23 cellular contexts compared by ENCODE assay signal in the genomic region with DNA sequence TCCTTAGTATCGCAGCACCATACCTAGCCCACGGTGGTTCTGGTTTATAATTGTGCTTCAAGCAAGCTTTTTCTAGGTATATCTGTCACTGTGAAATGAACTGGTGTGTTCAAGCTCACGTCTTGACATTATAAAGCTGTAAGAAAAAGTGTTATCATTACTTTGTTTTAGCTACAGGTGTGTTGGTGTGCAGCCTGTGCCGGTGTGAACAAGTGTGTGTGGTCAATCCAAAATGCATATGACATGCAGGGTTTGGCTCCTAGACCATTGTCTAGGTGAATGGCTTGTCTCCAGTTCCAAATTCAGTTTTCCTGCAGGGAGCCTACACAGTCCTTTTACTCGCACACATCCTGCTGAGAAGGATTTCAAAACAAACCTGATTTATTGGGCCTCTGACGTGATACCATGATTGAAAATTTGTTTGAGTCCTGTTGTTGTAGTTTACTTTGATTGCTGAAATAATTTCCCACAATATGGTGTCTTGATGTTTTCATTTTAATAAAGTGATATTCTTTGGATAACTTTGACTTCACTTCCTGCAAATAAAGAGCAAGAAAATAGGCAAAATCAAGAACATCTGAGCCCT. TPM values are rescaled to one million over a fixed set of nuclear protein-coding genes. Genes with fewer than 3 reads are reported as not detected.
DNase-seq lines count a peak whose midpoint lies in the region; ATAC-seq and TF ChIP-seq lines count a peak whose summit lies in the region.
"Had no signal": no experiment of that assay in that cellular context is flagged by ENCODE, and none has a peak within 500 bp of the region (broad histone marks: within the 10 kb centered on the region; RNA-seq: fewer than 3 reads in every experiment).

No MANE protein-coding gene starts in this region.

- peak overlapping the region; percentile 6 for H3K27ac ChIP-seq in stomach smooth muscle (ENCODE audit: low read length)
- no peak overlapping the region for H3K27ac ChIP-seq in CD8-positive, alpha-beta memory T cell (ENCODE audit: low read depth, low read length)
- H3K27ac ChIP-seq: heart right ventricle, right lobe of liver, SJCRH30, testis had no signal

- H3K4me3 ChIP-seq in fibroblast of villous mesenchyme (ENCODE audit: low read depth, low read length) (no peak overlapping the region), stomach smooth muscle (ENCODE audit: low read length in 2 of 2) (no peak overlapping the region)
- H3K4me3 ChIP-seq in CD8-positive, alpha-beta memory T cell (ENCODE audit: low read length), result no peak overlapping the region
- H3K4me3 ChIP-seq: heart right ventricle, lung, right lobe of liver, SJCRH30, testis had no signal

- no peaks in the 10 kb centered on the region for H3K27me3 ChIP-seq in stomach smooth muscle (ENCODE audit: control insufficient read depth in 1 of 2, insufficient read depth in 2 of 2, low read length in 2 of 2)
- no peaks in the 10 kb centered on the region for H3K27me3 ChIP-seq in CD8-positive, alpha-beta memory T cell (ENCODE audit: insufficient read depth, low read length, poor library complexity, severe bottlenecking)
- H3K27me3 ChIP-seq: heart right ventricle, right lobe of liver, SJCRH30, testis had no signal

- H3K4me1 Mint-ChIP-seq in activated CD4-positive, alpha-beta T cell treated with anti-CD3 and anti-CD28 coated beads for 36 hours, result peaks cover 55% of the 10 kb centered on the region
- peaks cover 21 to 33% (median 29%) of the 10 kb centered on the region in 3 donors for H3K4me1 Mint-ChIP-seq in CD8-positive, alpha-beta memory T cell

- H3K9me3 ChIP-seq in stomach smooth muscle (ENCODE audit: control insufficient read depth in 2 of 2, low read length in 2 of 2), result no peaks in the 10 kb centered on the region
- H3K9me3 ChIP-seq in CD8-positive, alpha-beta memory T cell (ENCODE audit: low read length), result no peaks in the 10 kb centered on the region
- H3K9me3 ChIP-seq: heart right ventricle, right lobe of liver, SJCRH30, testis had no signal

- peaks cover 3 to 4% of the 10 kb centered on the region in 2 donors for H3K36me3 ChIP-seq in stomach smooth muscle (ENCODE audit: control insufficient read depth in 2 of 2, insufficient read depth in 2 of 2, low read length in 2 of 2)
- no peaks in the 10 kb centered on the region for H3K36me3 ChIP-seq in CD8-positive, alpha-beta memory T cell (ENCODE audit: insufficient read depth, low read length)
- H3K36me3 ChIP-seq: right lobe of liver had no signal

- peak overlapping the region; percentile 44 for H3K27ac Mint-ChIP-seq in activated CD4-positive, alpha-beta T cell treated with anti-CD3 and anti-CD28 coated beads for 36 hours
- peak overlapping the region in 1 of 8 donors; percentile 23 for H3K27ac Mint-ChIP-seq in CD8-positive, alpha-beta memory T cell
- H3K27ac Mint-ChIP-seq: CD8-positive, alpha-beta T cell; effector memory CD8-positive, alpha-beta T cell had no signal

- intact Hi-C loops in activated CD4-positive, alpha-beta T cell treated with anti-CD3 and anti-CD28 coated beads for 36 hours (cut with DNase I, micrococcal nuclease), result no loop called here

- H3K27me3 Mint-ChIP-seq in activated CD4-positive, alpha-beta T cell treated with anti-CD3 and anti-CD28 coated beads for 36 hours, result no peaks in the 10 kb centered on the region
- H3K27me3 Mint-ChIP-seq in CD8-positive, alpha-beta memory T cell, result peaks cover 0 to 2% of the 10 kb centered on the region in 2 donors
- H3K27me3 Mint-ChIP-seq: effector memory CD8-positive, alpha-beta T cell had no signal

- POLR2A ChIA-PET in activated CD4-positive, alpha-beta T cell treated with anti-CD3 and anti-CD28 coated beads for 36 hours (lab: Charles Lee), result interaction anchor here (0.7 to 1.0 kb wide), 2 partner anchors 151 to 561 kb away, joined by 3 to 6 read pairs; no protein-coding TSS in a partner anchor
- POLR2A ChIA-PET in CD8-positive, alpha-beta memory T cell (lab: Charles Lee), result no interaction called here

- no peak overlapping the region for H3K9ac ChIP-seq in stomach smooth muscle (ENCODE audit: low read length in 2 of 2)

- H3K9me3 Mint-ChIP-seq in activated CD4-positive, alpha-beta T cell treated with anti-CD3 and anti-CD28 coated beads for 36 hours (ENCODE audit: low read depth), result no peaks in the 10 kb centered on the region
- no peaks in the 10 kb centered on the region for H3K9me3 Mint-ChIP-seq in CD8-positive, alpha-beta memory T cell
- H3K9me3 Mint-ChIP-seq: CD8-positive, alpha-beta T cell; effector memory CD8-positive, alpha-beta T cell had no signal

- no peak for TF ChIP-seq CTCF in fibroblast of villous mesenchyme (IDR thresholded peaks at IDR 0.05; ENCODE audit: insufficient read depth, low read depth, low read length)

- no peak overlapping the region for H3K4me3 Mint-ChIP-seq in activated CD4-positive, alpha-beta T cell treated with anti-CD3 and anti-CD28 coated beads for 36 hours
- peak overlapping the region in 1 of 7 donors; percentile 23 for H3K4me3 Mint-ChIP-seq in CD8-positive, alpha-beta memory T cell
- H3K4me3 Mint-ChIP-seq: CD8-positive, alpha-beta T cell; effector memory CD8-positive, alpha-beta T cell had no signal

- no peak for DNase-seq in activated CD4-positive, alpha-beta T cell treated with anti-CD3 and anti-CD28 coated beads for 36 hours
- DNase-seq in activated CD4-positive, alpha-beta T cell treated with anti-CD3 and anti-CD28 coated beads for 1 hour, result no peak
- DNase-seq in NCI-H146 treated with DMSO at 0.1 percent for 48 hours (lab: John Stamatoyannopoulos, UW; ENCODE audit: unreplicated experiment) (peak; percentile 2), fibroblast of villous mesenchyme (ENCODE audit: low read depth) (peak; percentile 49), germinal center (ENCODE audit: low spot score) (no peak)
- no peak for DNase-seq in activated CD4-positive, alpha-beta T cell treated with anti-CD3 and anti-CD28 coated beads, Interleukin-2, amount 50 U/mL, for 4 hours
- DNase-seq in CD8-positive, alpha-beta memory T cell, result no peak
- DNase-seq: activated naive CD4-positive, alpha-beta T cell treated with anti-CD3 and anti-CD28 coated beads, Interleukin-2, amount 50 U/mL, for 16 hours; AML-193; anterior cingulate cortex; CD8-positive, alpha-beta T cell; cortex of kidney; effector memory CD8-positive, alpha-beta T cell; erythroblast; heart right ventricle; NCI-H1436 treated with DMSO at 0.1 percent for 48 hours; NCI-H524 treated with DMSO at 0.1 percent for 48 hours; right lobe of liver; stimulated activated naive CD4-positive, alpha-beta T cell treated with Interleukin-2 at 50 U/mL for 16 hours; testis had no signal

- CTCF ChIA-PET in activated CD4-positive, alpha-beta T cell treated with anti-CD3 and anti-CD28 coated beads for 36 hours (lab: Charles Lee), result interaction anchor here (0.9 to 1.6 kb wide), 4 partner anchors 12 to 419 kb away, joined by 4 to 8 read pairs (median 4); no protein-coding TSS in a partner anchor
- CTCF ChIA-PET in CD8-positive, alpha-beta memory T cell (lab: Charles Lee), result interaction anchor here (0.8 kb wide), 1 partner anchor 316 kb away, joined by 3 read pairs; no protein-coding TSS in a partner anchor

- peaks cover 10% of the 10 kb centered on the region for H3K36me3 Mint-ChIP-seq in activated CD4-positive, alpha-beta T cell treated with anti-CD3 and anti-CD28 coated beads for 36 hours (ENCODE audit: low read depth)
- peaks cover 0 to 12% (median 3%) of the 10 kb centered on the region in 3 donors for H3K36me3 Mint-ChIP-seq in CD8-positive, alpha-beta memory T cell

- H3K4me1 ChIP-seq in stomach smooth muscle (ENCODE audit: control insufficient read depth, insufficient read depth, low read length), result peaks cover 17% of the 10 kb centered on the region
- peaks cover 14% of the 10 kb centered on the region for H3K4me1 ChIP-seq in CD8-positive, alpha-beta memory T cell (ENCODE audit: insufficient read depth, low read length)

- ATAC-seq in activated CD4-positive, alpha-beta T cell treated with anti-CD3 and anti-CD28 coated beads for 36 hours, result no peak
- ATAC-seq: CD8-positive, alpha-beta T cell; effector memory CD8-positive, alpha-beta T cell; heart right ventricle; right lobe of liver had no signal

RNA-seq across cellular contexts. Expression of a gene that starts 3.8 kb away (rescaled TPM):
- 1 to 10 TPM; 6.2 to 8.0 TPM for total RNA-seq in activated CD4-positive, alpha-beta T cell treated with anti-CD3 and anti-CD28 coated beads for 36 hours
- total RNA-seq in fibroblast of villous mesenchyme, result 4.5 and 5.6 TPM in 2 replicates
- 1 to 10 TPM; 7.8 to 7.9 TPM for total RNA-seq in CD8-positive, alpha-beta memory T cell
- 0.82 TPM for polyA plus RNA-seq in CD8-positive, alpha-beta memory T cell

RNA-seq across cellular contexts. Expression of a gene that starts 16.0 kb away (rescaled TPM):
- total RNA-seq in activated CD4-positive, alpha-beta T cell treated with anti-CD3 and anti-CD28 coated beads for 36 hours, result 10 to 100 TPM; 29.9 to 33.8 TPM
- 18.4 and 21.6 TPM in 2 replicates for total RNA-seq in fibroblast of villous mesenchyme
- 10 to 100 TPM; 31.0 to 34.6 TPM for total RNA-seq in CD8-positive, alpha-beta memory T cell
- 4.6 TPM for polyA plus RNA-seq in CD8-positive, alpha-beta memory T cell

Comparison
In these comparisons a context has a peak if more than half of its experiments do, and no peak if none do; other contexts are left out.
1. DNase-seq: peak in NCI-H146 treated with DMSO at 0.1 percent for 48 hours (single experiment) and fibroblast of villous mesenchyme (single experiment); none in activated CD4-positive, alpha-beta T cell treated with anti-CD3 and anti-CD28 coated beads for 36 hours (single experiment), activated CD4-positive, alpha-beta T cell treated with anti-CD3 and anti-CD28 coated beads for 1 hour (single experiment), germinal center (single experiment), activated CD4-positive, alpha-beta T cell treated with anti-CD3 and anti-CD28 coated beads, Interleukin-2, amount 50 U/mL, for 4 hours (0 of 2) and CD8-positive, alpha-beta memory T cell (0 of 5).